In the genomic region with DNA sequence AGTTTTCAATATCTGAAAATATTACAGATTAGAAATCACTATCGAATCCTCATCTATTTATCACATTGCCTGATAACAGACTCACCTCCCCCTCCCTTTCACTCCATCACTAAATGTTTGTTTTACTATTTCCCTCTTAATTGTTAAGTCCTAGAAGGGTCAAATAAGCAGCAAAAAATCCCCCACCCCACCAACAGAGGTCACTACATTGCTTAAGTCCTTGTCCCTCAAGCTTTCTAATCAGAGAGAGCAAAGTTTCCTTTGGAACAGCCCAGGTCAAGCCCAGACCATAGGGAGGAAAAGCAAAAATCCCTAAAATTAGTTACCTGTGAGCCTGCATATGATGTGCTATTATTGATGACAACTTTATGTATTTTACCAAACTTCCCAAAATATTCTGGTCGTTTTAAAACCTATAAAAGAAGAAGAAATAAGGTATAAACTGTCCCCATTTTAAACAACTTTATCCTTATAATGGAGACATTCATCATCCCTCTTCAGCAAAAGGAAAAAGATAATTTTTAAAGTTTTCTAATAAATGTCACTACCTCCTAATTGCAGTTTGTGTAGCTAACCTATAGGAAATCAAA, we compare ENCODE assay signal across 8 cellular contexts.
DNase-seq lines count a peak whose midpoint lies in the region; ATAC-seq, FAIRE-seq and TF ChIP-seq lines count a peak whose summit lies in the region.

No MANE protein-coding gene starts in this region.

- H3K36me3 ChIP-seq in CD4-positive, alpha-beta memory T cell (ENCODE audit: insufficient read depth, low read length), result peaks cover 17% of the 10 kb centered on the region
- H3K36me3 ChIP-seq in kidney (ENCODE audit: control insufficient read depth in 1 of 2, insufficient read depth in 2 of 2, low read length in 2 of 2) (peaks cover 4 to 6% of the 10 kb centered on the region in 2 donors), upper lobe of right lung (peaks cover 29% of the 10 kb centered on the region)

- peaks cover 36 to 57% of the 10 kb centered on the region in 2 donors for H3K36me3 Mint-ChIP-seq in CD4-positive, alpha-beta memory T cell

- H3K4me1 ChIP-seq in CD4-positive, alpha-beta memory T cell (ENCODE audit: insufficient read depth, low read length), result no peaks in the 10 kb centered on the region
- H3K4me1 ChIP-seq in kidney (ENCODE audit: control insufficient read depth in 1 of 2, insufficient read depth in 1 of 2, low read depth in 1 of 2, low read length in 2 of 2) (no peaks in the 10 kb centered on the region), upper lobe of right lung (no peaks in the 10 kb centered on the region)

- no peak for FAIRE-seq in kidney (lab: Jason Lieb, UNC)

- no peak overlapping the region for H3K27ac ChIP-seq in CD4-positive, alpha-beta memory T cell (ENCODE audit: low read depth, low read length)
- H3K27ac ChIP-seq in kidney (ENCODE audit: low read depth in 2 of 2, low read length in 2 of 2) (no peak overlapping the region), upper lobe of right lung (no peak overlapping the region)

- no peaks in the 10 kb centered on the region for H3K27me3 ChIP-seq in CD4-positive, alpha-beta memory T cell (ENCODE audit: insufficient read depth, low read length)
- H3K27me3 ChIP-seq in upper lobe of right lung, result no peaks in the 10 kb centered on the region

- H3K4me3 Mint-ChIP-seq in CD4-positive, alpha-beta memory T cell, result no peak overlapping the region

- H3K27ac Mint-ChIP-seq in CD4-positive, alpha-beta memory T cell, result peak overlapping the region in 1 of 7 donors; percentile 19

- peak; percentile 34 for TF ChIP-seq CTCF in GM13976 (IDR thresholded peaks at IDR 0.05; ENCODE audit: borderline replicate concordance, control extremely low read depth, extremely low read depth, insufficient read depth, missing control alignments)
- TF ChIP-seq CTCF in kidney (IDR thresholded peaks at IDR 0.05; ENCODE audit: borderline replicate concordance, extremely low read depth, insufficient read depth), result peak; percentile 32
- peak; percentile 50 for TF ChIP-seq CTCF in upper lobe of right lung (IDR thresholded peaks at IDR 0.05)

- no peaks in the 10 kb centered on the region for H3K27me3 Mint-ChIP-seq in CD4-positive, alpha-beta memory T cell

- in situ Hi-C loops in GM13976 (cut with MboI; ENCODE audit: low sequenced_read_pairs, unreplicated experiment), result no loop called here

- H3K9me3 ChIP-seq in CD4-positive, alpha-beta memory T cell (ENCODE audit: control insufficient read depth in 1 of 2, low read length in 2 of 2), result no peaks in the 10 kb centered on the region
- H3K9me3 ChIP-seq in kidney (ENCODE audit: control insufficient read depth in 1 of 2, low read length in 2 of 2), result no peaks in the 10 kb centered on the region
- no peaks in the 10 kb centered on the region for H3K9me3 ChIP-seq in upper lobe of right lung

- CTCF ChIA-PET in CD4-positive, alpha-beta memory T cell (lab: Charles Lee; ENCODE audit: partially characterized antibody), result interaction anchor here (0.8 to 1.8 kb wide), 3 partner anchors 9 to 143 kb away, joined by 3 to 8 read pairs (median 3); no protein-coding TSS in a partner anchor

- POLR2A ChIA-PET in CD4-positive, alpha-beta memory T cell (lab: Charles Lee; ENCODE audit: partially characterized antibody), result no interaction called here

- H3K9me3 Mint-ChIP-seq in CD4-positive, alpha-beta memory T cell, result peaks cover 0 to 2% (median 0%) of the 10 kb centered on the region in 8 donors

- H3K4me3 ChIP-seq in CD4-positive, alpha-beta memory T cell (ENCODE audit: low read length in 2 of 2), result no peak overlapping the region
- no peak overlapping the region for H3K4me3 ChIP-seq in kidney (ENCODE audit: low read length in 2 of 2)
- no peak overlapping the region for H3K4me3 ChIP-seq in upper lobe of right lung

- H3K9ac ChIP-seq in kidney (ENCODE audit: low read length in 2 of 2), result no peak overlapping the region

- H3K4me1 Mint-ChIP-seq in CD4-positive, alpha-beta memory T cell, result peaks cover 5 to 11% (median 7%) of the 10 kb centered on the region in 4 donors

- intact Hi-C loops in CD4-positive, alpha-beta memory T cell (cut with micrococcal nuclease), result loop anchor here (2.0 kb wide), 1 partner anchor 144 kb away; no protein-coding TSS in a partner anchor
- intact Hi-C loops in kidney (cut with DNase I) (no loop called here), upper lobe of right lung (cut with DNase I) (no loop called here)

- ATAC-seq in upper lobe of right lung (peak; percentile 69), HG02610 (IDR thresholded peaks at IDR 0.05; ENCODE audit: unreplicated experiment) (no peak)

- DNase-seq in CD4-positive, alpha-beta memory T cell, result peak; percentile 4 to 17 (median 5)
- DNase-seq in GM13976 (ENCODE audit: low spot score), result no peak
- peak; percentile 7 for DNase-seq in NCI-H2227 treated with DMSO at 0.1 percent for 48 hours (lab: John Stamatoyannopoulos, UW)
- DNase-seq in activated naive CD4-positive, alpha-beta T cell treated with anti-CD3 and anti-CD28 coated beads, Interleukin-2, amount 50 U/mL, for 16 hours, result peak; percentile 25
- no peak for DNase-seq in kidney
- no peak for DNase-seq in upper lobe of right lung
- no peak for DNase-seq in hippocampal formation (lab: John Stamatoyannopoulos, UW)

Comparison
In these comparisons a context has a peak if more than half of its experiments do, and no peak if none do; other contexts are left out.
1. DNase-seq: peak in CD4-positive, alpha-beta memory T cell (5 of 5), NCI-H2227 treated with DMSO at 0.1 percent for 48 hours (single experiment) and activated naive CD4-positive, alpha-beta T cell treated with anti-CD3 and anti-CD28 coated beads, Interleukin-2, amount 50 U/mL, for 16 hours (single experiment); none in GM13976 (single experiment), kidney (single experiment), upper lobe of right lung (single experiment) and hippocampal formation (0 of 2).
2. Peak in every context shown above with its lines, with median percentiles within 50 percentile points of each other: CTCF ChIP-seq.